In the genomic region with DNA sequence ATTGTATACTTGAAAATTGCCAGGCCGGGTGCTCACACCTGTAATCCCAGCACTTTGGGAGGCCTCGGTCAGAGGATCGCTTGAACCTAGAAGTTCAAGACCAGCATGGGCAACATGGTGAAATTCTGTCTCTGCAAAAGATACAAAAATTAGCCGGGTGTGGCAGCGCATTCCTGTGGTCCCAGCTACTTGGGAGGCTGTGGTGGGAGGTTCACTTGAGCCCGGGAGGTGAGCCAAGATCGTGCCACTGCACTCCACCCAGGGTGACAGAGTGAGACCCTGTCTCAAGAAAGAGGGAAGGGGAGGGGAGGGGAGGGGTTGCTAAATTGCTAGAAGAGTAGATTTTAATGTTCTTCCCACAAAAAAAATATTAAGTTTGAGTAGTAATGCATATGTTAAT, we compare ENCODE assay signal across 10 cellular contexts. TPM values are rescaled to one million over a fixed set of nuclear protein-coding genes. Genes with fewer than 3 reads are reported as not detected.
DNase-seq lines count a peak whose midpoint lies in the region; ATAC-seq and TF ChIP-seq lines count a peak whose summit lies in the region.
"Had no signal": no experiment of that assay in that cellular context is flagged by ENCODE, and none has a peak within 500 bp of the region (broad histone marks: within the 10 kb centered on the region; RNA-seq: fewer than 3 reads in every experiment).

No MANE protein-coding gene starts in this region.

- no peaks in the 10 kb centered on the region for H3K9me3 ChIP-seq in right lobe of liver

- peak; percentile 84 for DNase-seq in AG10803 (ENCODE audit: low read depth)
- DNase-seq in HK-2 (ENCODE audit: unreplicated experiment) = peak; percentile 41
- DNase-seq in activated naive CD4-positive, alpha-beta T cell treated with anti-CD3 and anti-CD28 coated beads, Interleukin-2, amount 50 U/mL, for 72 hours (ENCODE audit: low spot score in 2 of 2) = no peak
- peak; percentile 36 for DNase-seq in left lobe of liver (ENCODE audit: low spot score)
- DNase-seq in foreskin keratinocyte = no peak
- no peak for DNase-seq in C1 segment of cervical spinal cord (lab: John Stamatoyannopoulos, UW)
- no peak for DNase-seq in right lobe of liver
- DNase-seq in caudate nucleus (lab: John Stamatoyannopoulos, UW) = no peak
- DNase-seq: activated CD4-positive, alpha-beta T cell treated with anti-CD3 and anti-CD28 coated beads, Interleukin-2, amount 50 U/mL, for 4 hours; NCI-H524 treated with DMSO at 0.1 percent for 48 hours had no signal

- WGBS in right lobe of liver (ENCODE audit: insufficient coverage, low coverage, low lambda C conversion rate, missing lambda C conversion rate) = 84% methylated on average over 7 of the region's 7 CpGs

- H3K4me3 ChIP-seq in AG10803 (ENCODE audit: low read length) (no peak overlapping the region), right lobe of liver (no peak overlapping the region)

- peak overlapping the region; percentile 94 to 95 for H3K27ac Mint-ChIP-seq in activated naive CD4-positive, alpha-beta T cell treated with anti-CD3 and anti-CD28 coated beads, Interleukin-2, amount 50 U/mL, for 72 hours

- intact Hi-C loops in right lobe of liver (cut with DNase I) = no loop called here

- no peak for TF ChIP-seq CTCF in AG10803 (conservative IDR thresholded peaks at IDR 0.05; ENCODE audit: low read length)
- TF ChIP-seq CTCF in foreskin keratinocyte (conservative IDR thresholded peaks at IDR 0.05) = no peak
- TF ChIP-seq CTCF in right lobe of liver (IDR thresholded peaks at IDR 0.05) = no peak

- H3K27ac ChIP-seq in foreskin keratinocyte (no peak overlapping the region), right lobe of liver (no peak overlapping the region), caudate nucleus (ENCODE audit: low read depth, low read length) (no peak overlapping the region)

- no peaks in the 10 kb centered on the region for H3K9me3 Mint-ChIP-seq in activated naive CD4-positive, alpha-beta T cell treated with anti-CD3 and anti-CD28 coated beads, Interleukin-2, amount 50 U/mL, for 72 hours

- H3K36me3 ChIP-seq in right lobe of liver = no peaks in the 10 kb centered on the region

- H3K27me3 ChIP-seq in foreskin keratinocyte = no peaks in the 10 kb centered on the region
- no peaks in the 10 kb centered on the region for H3K27me3 ChIP-seq in right lobe of liver

- peaks cover 17 to 49% of the 10 kb centered on the region in 2 donors for H3K36me3 Mint-ChIP-seq in activated naive CD4-positive, alpha-beta T cell treated with anti-CD3 and anti-CD28 coated beads, Interleukin-2, amount 50 U/mL, for 72 hours

- no peak for ATAC-seq in activated naive CD4-positive, alpha-beta T cell treated with anti-CD3 and anti-CD28 coated beads, Interleukin-2, amount 50 U/mL, for 72 hours
- ATAC-seq in left lobe of liver (no peak), foreskin keratinocyte (no peak), right lobe of liver (no peak)

- TF ChIP-seq POLR2A in right lobe of liver (IDR thresholded peaks at IDR 0.05) = no peak

- H3K4me1 ChIP-seq in foreskin keratinocyte = no peaks in the 10 kb centered on the region
- peaks cover 0 to 8% (median 0%) of the 10 kb centered on the region in 4 donors for H3K4me1 ChIP-seq in right lobe of liver

RNA-seq across cellular contexts. Expression of a gene that starts 53.2 kb away (rescaled TPM):
- 100 to 1,000 TPM; 183 to 199 TPM for total RNA-seq in activated naive CD4-positive, alpha-beta T cell treated with anti-CD3 and anti-CD28 coated beads, Interleukin-2, amount 50 U/mL, for 72 hours
- total RNA-seq in left lobe of liver = 12.7 TPM
- total RNA-seq in foreskin keratinocyte = 12.4 TPM in 2 replicates
- 3.7 and 4.0 TPM in 2 replicates for polyA plus RNA-seq in foreskin keratinocyte
- total RNA-seq in right lobe of liver = 10 to 100 TPM; 11.7 to 27.1 (median 15.9) TPM

Comparison
In these comparisons a context has a peak if more than half of its experiments do, and no peak if none do; other contexts are left out.
1. DNase-seq: peak in AG10803 (single experiment), HK-2 (single experiment) and left lobe of liver (single experiment); none in activated naive CD4-positive, alpha-beta T cell treated with anti-CD3 and anti-CD28 coated beads, Interleukin-2, amount 50 U/mL, for 72 hours (0 of 2), foreskin keratinocyte (0 of 2), C1 segment of cervical spinal cord (0 of 14), right lobe of liver (0 of 3) and caudate nucleus (0 of 61).
2. RNA of a gene that starts 53.2 kb away (total RNA-seq): 183 to 199 TPM in activated naive CD4-positive, alpha-beta T cell treated with anti-CD3 and anti-CD28 coated beads, Interleukin-2, amount 50 U/mL, for 72 hours; 11.7 to 27.1 TPM in right lobe of liver, 12.7 TPM in left lobe of liver (single experiment) and 12.4 TPM in foreskin keratinocyte; every median in the first group is over 4 times any median in the second.